In the genomic region with DNA sequence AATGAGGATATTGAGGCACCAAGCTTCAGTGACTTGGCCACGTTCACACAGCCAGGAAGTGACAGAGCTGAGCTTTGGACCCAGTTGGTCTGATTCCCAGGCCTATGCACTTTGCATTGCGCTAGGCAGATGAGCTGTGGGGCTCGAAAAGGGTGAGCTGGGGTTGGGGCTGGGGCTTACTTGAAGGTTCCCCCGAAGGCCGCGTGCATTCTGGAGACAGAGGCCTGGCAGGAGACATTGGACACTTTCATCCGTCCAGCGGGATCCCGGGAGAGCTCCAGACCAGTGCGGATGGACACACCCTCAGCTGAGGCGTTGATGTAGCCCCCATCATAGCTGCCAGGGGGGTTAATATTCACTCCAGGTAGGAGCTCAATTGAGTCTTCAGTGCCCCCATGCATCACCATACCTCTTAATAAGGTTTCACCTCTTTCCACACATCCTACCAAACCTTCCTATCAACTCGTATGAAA, we compare ENCODE assay signal across 15 cellular contexts.
"Had no signal": no experiment of that assay in that cellular context is flagged by ENCODE, and none has a peak within 500 bp of the region (broad histone marks: within the 10 kb centered on the region; RNA-seq: fewer than 3 reads in every experiment).

No MANE protein-coding gene starts in this region.

- H3K27ac Mint-ChIP-seq: activated T-helper 2 cell treated with anti-CD3 and anti-CD28 coated beads, Interferon-gamma antibody, Interleukin-2, Interleukin-4, amounts not matched to agents 10 μg/mL and 5 μg/mL and 100 μg/mL, durations not matched to agents 14 hours and 24 hours and 36 hours; natural killer cell treated with Interleukin-12 subunit alpha and Interleukin-12 subunit beta and Interleukin-15 and Interleukin-18, amount 100 ng/mL, for 72 hours; T-helper 1 cell treated with Interleukin-12 subunit alpha and Interleukin-12 subunit beta and Interleukin-4 antibody, amounts not matched to agents 30 μg/mL and 1 μg/mL, for 36 hours had no signal

- H3K4me3 Mint-ChIP-seq: activated B cell treated with CpG ODN at 0.5 μM for 24 hours; activated CD4-positive, alpha-beta T cell treated with anti-CD3 and anti-CD28 coated beads, Interleukin-2, amount 10 ng/mL, durations not matched to agents 7 days and 5 days; natural killer cell treated with Interleukin-12 subunit alpha and Interleukin-12 subunit beta and Interleukin-15 and Interleukin-18, amount 100 ng/mL, for 72 hours; T-helper 1 cell treated with Interleukin-12 subunit alpha and Interleukin-12 subunit beta and Interleukin-4 antibody, amounts not matched to agents 30 μg/mL and 1 μg/mL, for 36 hours had no signal

- H3K36me3 Mint-ChIP-seq: natural killer cell treated with Interleukin-12 subunit alpha and Interleukin-12 subunit beta and Interleukin-15 and Interleukin-18, amount 100 ng/mL, for 72 hours had no signal

- H3K9me3 Mint-ChIP-seq: activated B cell treated with CpG ODN at 0.5 μM for 24 hours; activated CD4-positive, alpha-beta T cell treated with anti-CD3 and anti-CD28 coated beads, Interleukin-2, amount 10 ng/mL, durations not matched to agents 7 days and 5 days; activated T-helper 2 cell treated with anti-CD3 and anti-CD28 coated beads, Interferon-gamma antibody, Interleukin-2, Interleukin-4, amounts not matched to agents 10 μg/mL and 5 μg/mL and 100 μg/mL, durations not matched to agents 14 hours and 24 hours and 36 hours; T-helper 1 cell treated with Interleukin-12 subunit alpha and Interleukin-12 subunit beta and Interleukin-4 antibody, amounts not matched to agents 30 μg/mL and 1 μg/mL, for 36 hours had no signal

- H3K4me3 ChIP-seq: body of pancreas had no signal

- H3K9me3 ChIP-seq: body of pancreas, stomach, tibial artery had no signal

- DNase-seq: activated B cell treated with CpG ODN at 0.5 μM for 24 hours; activated CD4-positive, alpha-beta T cell treated with anti-CD3 and anti-CD28 coated beads, Interleukin-2, amount 10 ng/mL, durations not matched to agents 7 days and 5 days; activated naive CD4-positive, alpha-beta T cell treated with anti-CD3 and anti-CD28 coated beads, Interleukin-2, amount 50 U/mL, for 16 hours; activated T-cell treated with anti-CD3 and anti-CD28 coated beads for 4 hours; amniotic stem cell; body of pancreas; dorsolateral prefrontal cortex; hypothalamus; left cardiac atrium; stimulated activated CD4-positive, alpha-beta T cell treated with anti-CD3 and anti-CD28 coated beads, Interleukin-15, amount 100 ng/mL, for 24 hours; stomach; tibial artery had no signal

- H3K27me3 ChIP-seq: body of pancreas, dorsolateral prefrontal cortex had no signal

- ATAC-seq: body of pancreas; left cardiac atrium; natural killer cell treated with Interleukin-12 subunit alpha and Interleukin-12 subunit beta and Interleukin-15 and Interleukin-18, amount 100 ng/mL, for 72 hours had no signal
